ENCODE assay signal across 1 cellular context in the genomic region with DNA sequence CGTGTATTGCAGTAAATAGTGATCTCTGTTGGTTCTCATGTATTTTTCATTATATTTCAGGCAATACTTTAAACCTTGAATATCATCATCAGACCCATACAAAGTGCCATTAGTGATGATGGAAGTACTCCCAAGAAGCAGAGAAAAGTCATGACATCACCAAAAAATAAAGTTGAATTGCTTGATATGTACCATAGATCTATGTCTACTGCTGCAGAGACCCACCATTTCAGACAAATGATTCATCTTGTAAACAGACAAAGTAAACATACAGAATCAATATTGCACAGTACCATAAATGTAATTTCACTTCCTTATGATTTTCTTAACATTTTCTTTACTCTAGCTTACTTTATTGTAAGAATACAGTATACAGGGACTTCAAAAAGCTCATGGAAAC.
TF ChIP-seq lines count a peak whose summit lies in the region.

No MANE protein-coding gene starts in this region.

TF ChIP-seq in HepG2, 621 proteins besides CTCF, POLR2A, EP300 and RAD21 (continued from another document):
- TF ChIP-seq ZNF552 (CRISPR knock-in tag; IDR thresholded peaks at IDR 0.05; ENCODE audit: borderline replicate concordance) (no peak), POLR2AphosphoS2 (IDR thresholded peaks at IDR 0.05; ENCODE audit: low read depth, low read length) (no peak), ZNF775 (CRISPR knock-in tag; IDR thresholded peaks at IDR 0.05; ENCODE audit: borderline replicate concordance) (no peak), ELF3 (CRISPR knock-in tag; IDR thresholded peaks at IDR 0.05) (0 out of 2 replicates have a peak, but pooled peaks have one; percentile 42), ZFP37 (CRISPR knock-in tag; IDR thresholded peaks at IDR 0.05; ENCODE audit: borderline replicate concordance) (no peak), KDM2A (CRISPR knock-in tag; IDR thresholded peaks at IDR 0.05; ENCODE audit: borderline replicate concordance, low read depth) (no peak), POGZ (CRISPR knock-in tag; IDR thresholded peaks at IDR 0.05) (no peak), CREB1 (IDR thresholded peaks at IDR 0.05) (peak; percentile 50; the same call in 1 of the 2 replicates), CREB1 (CRISPR knock-in tag; IDR thresholded peaks at IDR 0.05) (no peak)
- TF ChIP-seq, protein P1, sequence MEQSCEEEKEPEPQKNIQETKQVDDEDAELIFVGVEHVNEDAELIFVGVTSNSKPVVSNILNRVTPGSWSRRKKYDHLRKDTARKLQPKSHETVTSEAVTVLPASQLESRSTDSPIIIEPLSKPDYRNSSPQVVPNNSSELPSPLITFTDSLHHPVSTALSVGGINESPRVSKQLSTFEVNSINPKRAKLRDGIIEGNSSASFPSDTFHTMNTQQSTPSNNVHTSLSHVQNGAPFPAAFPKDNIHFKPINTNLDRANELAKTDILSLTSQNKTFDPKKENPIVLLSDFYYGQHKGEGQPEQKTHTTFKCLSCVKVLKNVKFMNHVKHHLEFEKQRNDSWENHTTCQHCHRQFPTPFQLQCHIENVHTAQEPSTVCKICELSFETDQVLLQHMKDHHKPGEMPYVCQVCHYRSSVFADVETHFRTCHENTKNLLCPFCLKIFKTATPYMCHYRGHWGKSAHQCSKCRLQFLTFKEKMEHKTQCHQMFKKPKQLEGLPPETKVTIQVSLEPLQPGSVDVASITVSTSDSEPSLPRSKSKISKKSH (CRISPR knock-in tag; IDR thresholded peaks at IDR 0.05; ENCODE audit: borderline replicate concordance), result no peak
- TF ChIP-seq, protein P2, sequence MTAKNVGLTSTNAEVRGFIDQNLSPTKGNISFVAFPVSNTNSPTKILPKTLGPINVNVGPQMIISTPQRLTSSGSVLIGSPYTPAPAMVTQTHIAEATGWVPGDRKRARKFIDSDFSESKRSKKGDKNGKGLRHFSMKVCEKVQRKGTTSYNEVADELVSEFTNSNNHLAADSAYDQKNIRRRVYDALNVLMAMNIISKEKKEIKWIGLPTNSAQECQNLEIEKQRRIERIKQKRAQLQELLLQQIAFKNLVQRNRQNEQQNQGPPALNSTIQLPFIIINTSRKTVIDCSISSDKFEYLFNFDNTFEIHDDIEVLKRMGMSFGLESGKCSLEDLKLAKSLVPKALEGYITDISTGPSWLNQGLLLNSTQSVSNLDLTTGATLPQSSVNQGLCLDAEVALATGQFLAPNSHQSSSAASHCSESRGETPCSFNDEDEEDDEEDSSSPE (CRISPR knock-in tag; IDR thresholded peaks at IDR 0.05), result no peak
